ENCODE assay signal across 15 cellular contexts in the genomic region with DNA sequence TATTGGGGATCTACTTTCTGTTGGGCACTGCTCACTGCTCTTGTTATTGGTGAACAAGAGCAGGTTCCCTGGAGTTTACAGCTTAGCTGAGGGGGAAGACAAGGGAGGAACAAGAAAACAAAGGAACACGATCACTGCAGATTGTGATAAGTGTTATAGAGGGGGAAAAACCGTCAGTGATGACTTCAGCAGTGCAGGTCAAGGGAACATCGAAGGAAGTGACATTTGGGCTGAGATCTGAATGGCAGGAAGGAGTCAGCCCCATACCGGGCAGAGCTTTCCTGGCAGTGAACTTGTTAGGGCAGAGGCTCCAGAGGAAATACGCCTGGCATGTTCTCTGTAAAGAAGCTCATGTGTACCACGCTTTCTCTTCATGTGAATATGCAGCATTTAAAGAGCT.
DNase-seq lines count a peak whose midpoint lies in the region; ATAC-seq, FAIRE-seq and TF ChIP-seq lines count a peak whose summit lies in the region.
"Had no signal": no experiment of that assay in that cellular context is flagged by ENCODE, and none has a peak within 500 bp of the region (broad histone marks: within the 10 kb centered on the region; RNA-seq: fewer than 3 reads in every experiment).

No MANE protein-coding gene starts in this region.

- 50% methylated on average over 6 of the region's 6 CpGs for WGBS in HUES64
- WGBS in H1 (ENCODE audit: extremely low coverage in 1 of 2, insufficient coverage in 1 of 2, insufficient read length in 1 of 2, insufficient replicate concordance in 2 of 2, low coverage in 1 of 2, low lambda C conversion rate in 2 of 2, missing lambda C conversion rate in 1 of 2), 2 experiments: 44% methylated on average over 6 of the region's 6 CpGs; no CpG with 5 or more reads in 1 of the 2 experiments

- H2BK15ac ChIP-seq in H1 (ENCODE audit: low read length): no peak overlapping the region

- H3K27ac ChIP-seq in HUES64 (ENCODE audit: low read depth, low read length) (peak overlapping the region; percentile 46; the same call in 1 of the 2 replicates), H1 (ENCODE audit: low read depth, low read length) (peak overlapping the region; percentile 31; the same call in 1 of the 2 replicates), gastrocnemius medialis (peak overlapping the region; percentile 14 to 60 (median 46))

- H3K79me1 ChIP-seq in H1 (ENCODE audit: low read depth, low read length): no peaks in the 10 kb centered on the region

- H3K56ac ChIP-seq in H1 (replicated peaks; ENCODE audit: insufficient read length, low read depth, low read length): no peak overlapping the region

- peak overlapping the region; percentile 28 for H4K5ac ChIP-seq in H1 (ENCODE audit: insufficient read length, low read depth, low read length)

- H2AK5ac ChIP-seq in H1 (ENCODE audit: low read depth, low read length): peak overlapping the region; percentile 65; the same call in 1 of the 2 replicates

- H3K27me3 ChIP-seq in HUES64 (ENCODE audit: insufficient read depth, low read length) (no peaks in the 10 kb centered on the region), H1 (replicated peaks in 1 of 4; ENCODE audit: control insufficient read depth in 3 of 4, extremely low read depth in 1 of 4, insufficient read depth in 3 of 4, low read length in 3 of 4) (no peaks in the 10 kb centered on the region), gastrocnemius medialis (no peaks in the 10 kb centered on the region), BE2C (no peaks in the 10 kb centered on the region)

- no peak overlapping the region for H3K14ac ChIP-seq in H1 (ENCODE audit: insufficient read length)

- H2AFZ ChIP-seq in H1 (ENCODE audit: low read length): no peak overlapping the region

- peak overlapping the region; percentile 29 for H4K91ac ChIP-seq in H1 (replicated peaks; ENCODE audit: insufficient read length, low read length)

- FAIRE-seq in H1 (lab: Jason Lieb, UNC): peak; percentile 94
- FAIRE-seq: keratinocyte had no signal

- peak overlapping the region; percentile 78 for H3K18ac ChIP-seq in H1 (ENCODE audit: extremely low read depth, low read length)

- H2BK5ac ChIP-seq in H1 (ENCODE audit: low read depth, low read length): peak overlapping the region; percentile 77; the same call in 1 of the 2 replicates

- no peak for TF ChIP-seq EP300 in H1 (IDR thresholded peaks at IDR 0.05; ENCODE audit: borderline replicate concordance in 1 of 2, low read depth in 2 of 2, low read length in 2 of 2)

- H2BK120ac ChIP-seq in H1 (replicated peaks; ENCODE audit: low read depth, low read length): peak overlapping the region; percentile 88

- H2BK20ac ChIP-seq in H1 (ENCODE audit: low read length): peak overlapping the region; percentile 38; the same call in 1 of the 2 replicates

- no peaks in the 10 kb centered on the region for H4K20me1 ChIP-seq in H1 (replicated peaks in 1 of 2; ENCODE audit: control insufficient read depth in 1 of 2, insufficient read depth in 2 of 2, low read length in 2 of 2)

- no peaks in the 10 kb centered on the region; the same call in 1 of the 2 replicates for H3K23me2 ChIP-seq in H1 (ENCODE audit: low read depth, low read length)

- ATAC-seq in gastrocnemius medialis (peak; percentile 60 to 70), GM19328 (IDR thresholded peaks at IDR 0.05; ENCODE audit: unreplicated experiment) (no peak), HG02642 (IDR thresholded peaks at IDR 0.05; ENCODE audit: poor library complexity, unreplicated experiment) (no peak)
- ATAC-seq: T-cell had no signal

- H3K36me3 ChIP-seq in HUES64 (ENCODE audit: insufficient read depth, low read length) (no peaks in the 10 kb centered on the region), H1 (ENCODE audit: control insufficient read depth in 2 of 4, insufficient read depth in 4 of 4, low read length in 3 of 4) (no peaks in the 10 kb centered on the region; a peak in 1 of 8 replicates), gastrocnemius medialis (no peaks in the 10 kb centered on the region), BE2C (no peaks in the 10 kb centered on the region; the same call in 1 of the 2 replicates)

- intact Hi-C loops in gastrocnemius medialis (cut with DNase I; ENCODE audit: low total_unique reads): no loop called here

- TF ChIP-seq POLR2A in H1 (IDR thresholded peaks at IDR 0.05; ENCODE audit: control extremely low read depth in 1 of 2, low read depth in 2 of 2, low read length in 2 of 2) (no peak), gastrocnemius medialis (IDR thresholded peaks at IDR 0.05) (no peak)

- peak overlapping the region; percentile 91; the same call in 1 of the 2 replicates for H2BK12ac ChIP-seq in H1 (ENCODE audit: low read depth, low read length)

- no peak for TF ChIP-seq CTCF in H1 (IDR thresholded peaks at IDR 0.05; ENCODE audit: control extremely low read depth in 1 of 3, insufficient read depth in 1 of 3, low read depth in 1 of 3, low read length in 3 of 3)
- no peak for TF ChIP-seq CTCF in gastrocnemius medialis (IDR thresholded peaks at IDR 0.05 in 4 of 5, conservative IDR thresholded peaks at IDR 0.05 in 1 of 5)
- no peak for TF ChIP-seq CTCF in BE2C (IDR thresholded peaks at IDR 0.05; ENCODE audit: low read depth, low read length)

- peak overlapping the region in 1 of 2 experiments; percentile 29; a peak in 1 of 4 replicates for H3K4me2 ChIP-seq in H1 (ENCODE audit: insufficient read depth in 1 of 2, low read depth in 2 of 2, low read length in 2 of 2)

- no peak overlapping the region for H4K8ac ChIP-seq in H1 (ENCODE audit: extremely low read depth, insufficient read depth, low read length)

- peak overlapping the region; percentile 28 for H3K4ac ChIP-seq in H1 (replicated peaks; ENCODE audit: insufficient read length, low read depth, low read length)

- H3K23ac ChIP-seq in H1 (ENCODE audit: insufficient read length): no peak overlapping the region

- DNase-seq in H1 (ENCODE audit: low read depth in 1 of 2, low spot score in 2 of 2) (no peak), iPS-NIHi11 (ENCODE audit: low spot score) (peak; percentile 29), gastrocnemius medialis (no peak), BE2C (no peak)
- DNase-seq: activated CD4-positive, alpha-beta T cell treated with anti-CD3 and anti-CD28 coated beads, Interleukin-2, amount 10 ng/mL, durations not matched to agents 7 days and 5 days; activated gamma-delta T cell; Caco-2; central memory CD4-positive, alpha-beta T cell; effector CD4-positive, alpha-beta T cell; NCI-H1092 treated with DMSO at 0.1 percent for 48 hours; T-cell had no signal

- no peak overlapping the region for H3K9ac ChIP-seq in HUES64 (ENCODE audit: low read depth, low read length)
- H3K9ac ChIP-seq in H1 (replicated peaks in 1 of 4; ENCODE audit: extremely low read depth in 1 of 4, low read depth in 3 of 4, low read length in 3 of 4): peak overlapping the region in 1 of 4 experiments; percentile 55; a peak in 2 of 7 replicates

- CTCF ChIA-PET in H1 (lab: Charles Lee; ENCODE audit: partially characterized antibody): interaction anchor here (0.6 to 2.5 kb wide), 7 partner anchors 8 to 54 kb away, joined by 3 to 9 read pairs (median 3); no protein-coding TSS in a partner anchor

- TF ChIP-seq RAD21 in H1 (IDR thresholded peaks at IDR 0.05 in 1 of 2, conservative IDR thresholded peaks at IDR 0.05 in 1 of 2; ENCODE audit: low read depth in 2 of 2, low read length in 2 of 2): no peak

- H3K4me3 ChIP-seq in HUES64 (ENCODE audit: low read length) (no peak overlapping the region), H1 (ENCODE audit: extremely low read depth in 1 of 4, insufficient read depth in 2 of 4, low read depth in 3 of 4, low read length in 4 of 4) (no peak overlapping the region), gastrocnemius medialis (no peak overlapping the region), BE2C (ENCODE audit: low read depth, low read length) (no peak overlapping the region)

- POLR2A ChIA-PET in H1 (lab: Charles Lee; ENCODE audit: partially characterized antibody): no interaction called here

- H3K9me3 ChIP-seq in HUES64 (ENCODE audit: insufficient read depth, low read depth, low read length) (no peaks in the 10 kb centered on the region), H1 (ENCODE audit: insufficient read depth in 2 of 2, low read depth in 1 of 2, low read length in 1 of 2) (no peaks in the 10 kb centered on the region), gastrocnemius medialis (no peaks in the 10 kb centered on the region), BE2C (no peaks in the 10 kb centered on the region)
- H3K9me3 ChIP-seq: Caco-2 had no signal

- H3K79me2 ChIP-seq in H1 (ENCODE audit: control insufficient read depth in 1 of 2, insufficient read depth in 2 of 2, low read length in 2 of 2): peaks cover 3 to 13% of the 10 kb centered on the region in 2 experiments; a peak in 3 of 4 replicates

- in situ Hi-C loops in gastrocnemius medialis (cut with MboI; ENCODE audit: low sequenced_read_pairs in 4 of 4): no loop called here

- H3K4me1 ChIP-seq in HUES64 (ENCODE audit: insufficient read depth, low read length): peaks cover 45% of the 10 kb centered on the region
- H3K4me1 ChIP-seq in H1 (replicated peaks in 1 of 4; ENCODE audit: control insufficient read depth in 3 of 4, insufficient read depth in 4 of 4, low read length in 3 of 4): peaks cover 3 to 15% (median 11%) of the 10 kb centered on the region in 4 experiments; a peak in 6 of 7 replicates
- H3K4me1 ChIP-seq in gastrocnemius medialis: no peaks in the 10 kb centered on the region
- H3K4me1 ChIP-seq in BE2C: peaks cover 5% of the 10 kb centered on the region; the same call in 1 of the 2 replicates
- H3K4me1 ChIP-seq: Caco-2 had no signal

TF ChIP-seq in H1, 55 proteins besides CTCF, POLR2A, EP300 and RAD21:
- no peak for TF ChIP-seq HDAC2 (IDR thresholded peaks at IDR 0.05; ENCODE audit: borderline replicate concordance in 1 of 2, low read depth in 2 of 2, low read length in 2 of 2)

Comparison
In these comparisons a context has a peak if more than half of its experiments do, and no peak if none do; other contexts are left out.
1. ATAC-seq: peak in gastrocnemius medialis (2 of 2); none in GM19328 (single experiment) and HG02642 (single experiment).
2. Peak in every context shown above with its lines, with median percentiles within 50 percentile points of each other: H3K27ac ChIP-seq.